8 cellular contexts compared by ENCODE assay signal in genomic region chr6:27312146-27312949, GRCh38. TPM values are rescaled to one million over a fixed set of nuclear protein-coding genes. Genes with fewer than 3 reads are reported as not detected.
DNase-seq lines count a peak whose midpoint lies in the region; ATAC-seq and TF ChIP-seq lines count a peak whose summit lies in the region.

Gene POM121L2 (minus strand): TSS chr6:27312273. CDS start chr6:27312170, 103 bp downstream.

- H3K27me3 ChIP-seq in right lobe of liver: peaks cover 4 to 10% of the 10 kb centered on the region in 2 donors

- H3K27me3 Mint-ChIP-seq in CD14-positive monocyte (ENCODE audit: low read depth in 3 of 3): peaks cover 41 to 69% (median 50%) of the 10 kb centered on the region in 3 donors

- H3K27ac ChIP-seq in right lobe of liver: no peak within 1 kb of the TSS

- H3K9me3 ChIP-seq in right lobe of liver: no peaks in the 10 kb centered on the region

- DNase-seq in CD14-positive monocyte (ENCODE audit: low spot score) (peak; percentile 49), NCI-H2081 (lab: John Stamatoyannopoulos, UW) (peak; percentile 83 to 89), cerebellum (ENCODE audit: low spot score) (peak; percentile 59), right lobe of liver (peak; percentile 65 to 73 (median 66)), NCI-H1436 treated with DMSO at 0.1 percent for 48 hours (lab: John Stamatoyannopoulos, UW) (no peak)
- DNase-seq in activated CD4-positive, CD25-positive, alpha-beta regulatory T cell (lab: John Stamatoyannopoulos, UW): peak; percentile 13 to 16 (median 14)
- peak; percentile 37 to 43 (median 41) for DNase-seq in stimulated activated CD4-positive, alpha-beta T cell treated with anti-CD3 and anti-CD28 coated beads, TNF-alpha, amount 100 ng/mL, for 4 hours (ENCODE audit: low read depth in 3 of 3)

- H3K4me1 Mint-ChIP-seq in CD14-positive monocyte: peaks cover 12% of the 10 kb centered on the region

- TF ChIP-seq CTCF in CD14-positive monocyte (IDR thresholded peaks at IDR 0.05) (peak; percentile 50), right lobe of liver (IDR thresholded peaks at IDR 0.05) (peak; percentile 60 to 69 (median 66))

- H3K36me3 Mint-ChIP-seq in CD14-positive monocyte: no peaks in the 10 kb centered on the region

- H3K4me3 ChIP-seq in right lobe of liver: peak within 1 kb of the TSS; percentile 46 to 51 (median 48)

- TF ChIP-seq POLR2A in right lobe of liver (IDR thresholded peaks at IDR 0.05): no peak

- no peak within 1 kb of the TSS for H3K27ac Mint-ChIP-seq in CD14-positive monocyte

- peaks cover 2 to 26% (median 8%) of the 10 kb centered on the region in 7 donors for H3K9me3 Mint-ChIP-seq in CD14-positive monocyte

- intact Hi-C loops in CD14-positive monocyte (cut with micrococcal nuclease) (no loop called here), right lobe of liver (cut with DNase I) (no loop called here)

- 0% methylated on average over 16 of the region's 64 CpGs for WGBS in right lobe of liver (ENCODE audit: insufficient coverage, low coverage, low lambda C conversion rate, missing lambda C conversion rate)

- H3K4me3 Mint-ChIP-seq in CD14-positive monocyte: peak within 1 kb of the TSS; percentile 74 to 90

- ATAC-seq in GM21529 (IDR thresholded peaks at IDR 0.05; ENCODE audit: unreplicated experiment) (peak; percentile 78), right lobe of liver (peak; percentile 93 to 99 (median 97))

- peaks cover 0 to 11% (median 0%) of the 10 kb centered on the region in 4 donors for H3K4me1 ChIP-seq in right lobe of liver

- no peaks in the 10 kb centered on the region for H3K36me3 ChIP-seq in right lobe of liver

RNA-seq across cellular contexts. Expression of gene POM121L2, which starts in this region (rescaled TPM):
- not detected for polyA plus RNA-seq in CD14-positive monocyte
- not detected for total RNA-seq in cerebellum
- not detected for total RNA-seq in right lobe of liver

Comparison
In these comparisons a context has a peak if more than half of its experiments do, and no peak if none do; other contexts are left out.
1. Peak in DNase-seq in CD14-positive monocyte; RNA of the gene not detected or under 1 TPM.
2. Peak in DNase-seq in cerebellum; RNA of the gene not detected or under 1 TPM.
3. Peak in DNase-seq, ATAC-seq and H3K4me3 ChIP-seq in right lobe of liver; RNA of the gene not detected or under 1 TPM.